23 cellular contexts compared by ENCODE assay signal in the genomic region with DNA sequence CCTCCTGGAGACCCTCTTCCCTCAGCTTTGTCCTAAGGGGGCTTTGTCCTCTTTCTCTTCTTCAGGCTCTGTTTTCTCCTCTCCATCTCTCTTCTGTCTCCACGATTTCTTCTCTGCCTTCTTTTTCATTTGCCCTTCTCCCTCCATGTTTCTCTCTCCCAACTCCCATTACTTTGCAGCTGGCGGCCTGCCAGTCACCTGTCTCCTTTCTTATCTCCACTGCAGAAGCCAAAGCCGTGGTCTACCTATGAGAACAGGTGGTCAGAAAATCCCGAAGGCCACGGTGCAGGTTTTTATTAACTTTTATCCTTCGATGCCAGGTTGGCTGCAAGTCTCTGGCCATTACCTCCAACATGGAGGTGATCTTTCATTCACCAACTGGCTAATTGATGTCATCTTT. TPM values are rescaled to one million over a fixed set of nuclear protein-coding genes. Genes with fewer than 3 reads are reported as not detected.
DNase-seq lines count a peak whose midpoint lies in the region; ATAC-seq and TF ChIP-seq lines count a peak whose summit lies in the region.
"Had no signal": no experiment of that assay in that cellular context is flagged by ENCODE, and none has a peak within 500 bp of the region (broad histone marks: within the 10 kb centered on the region; RNA-seq: fewer than 3 reads in every experiment).

No MANE protein-coding gene starts in this region.

- no peaks in the 10 kb centered on the region for H3K9me3 ChIP-seq in stomach
- H3K9me3 ChIP-seq: gastroesophageal sphincter, suprapubic skin, uterus had no signal

- H3K36me3 Mint-ChIP-seq in brain, result no peaks in the 10 kb centered on the region
- H3K36me3 Mint-ChIP-seq: CD4-positive, CD25-positive, alpha-beta regulatory T cell had no signal

- peak overlapping the region in 1 of 5 experiments; percentile 18 for H3K4me3 Mint-ChIP-seq in brain
- H3K4me3 Mint-ChIP-seq: activated T-helper 17 cell treated with anti-CD3 and anti-CD28 coated beads, Interleukin-2, amount 50 U/mL, for 72 hours; endodermal cell; T-helper 1 cell treated with Interleukin-12 subunit alpha and Interleukin-12 subunit beta and Interleukin-4 antibody, amounts not matched to agents 30 μg/mL and 1 μg/mL, for 36 hours had no signal

- H3K36me3 ChIP-seq in stomach, result no peaks in the 10 kb centered on the region
- H3K36me3 ChIP-seq: gastroesophageal sphincter, suprapubic skin, uterus had no signal

- H3K27ac ChIP-seq in stomach, result no peak overlapping the region
- H3K27ac ChIP-seq: coronary artery, gastroesophageal sphincter, suprapubic skin, uterus had no signal

- no peak for TF ChIP-seq EP300 in stomach (IDR thresholded peaks at IDR 0.05)

- TF ChIP-seq POLR2A in stomach (IDR thresholded peaks at IDR 0.05), result no peak

- no peaks in the 10 kb centered on the region for H3K27me3 Mint-ChIP-seq in brain

- H3K4me1 Mint-ChIP-seq in brain, result peaks cover 43% of the 10 kb centered on the region
- H3K4me1 Mint-ChIP-seq: activated T-helper 17 cell treated with anti-CD3 and anti-CD28 coated beads, Interleukin-2, amount 50 U/mL, for 72 hours had no signal

- H3K4me1 ChIP-seq in stomach, result peaks cover 8 to 13% (median 10%) of the 10 kb centered on the region in 4 donors
- H3K4me1 ChIP-seq: suprapubic skin, uterus had no signal

- H3K4me3 ChIP-seq in stomach, result no peak overlapping the region
- H3K4me3 ChIP-seq: coronary artery, gastroesophageal sphincter, suprapubic skin, uterus had no signal

- no peak for TF ChIP-seq CTCF in brain (conservative IDR thresholded peaks at IDR 0.05)
- no peak for TF ChIP-seq CTCF in stomach (IDR thresholded peaks at IDR 0.05)

- ATAC-seq in HG02938 (IDR thresholded peaks at IDR 0.05; ENCODE audit: unreplicated experiment) (no peak), GM21390 (IDR thresholded peaks at IDR 0.05; ENCODE audit: unreplicated experiment) (no peak)
- ATAC-seq: activated T-helper 17 cell treated with anti-CD3 and anti-CD28 coated beads, Interleukin-2, amount 50 U/mL, for 72 hours; gastroesophageal sphincter; HCT116 had no signal

- WGBS in stomach, 5 donors, result 20 to 35% (median 26%) methylated on average over 6 of the region's 6 CpGs

- H3K9me3 Mint-ChIP-seq in brain, result peaks cover 0 to 15% (median 0%) of the 10 kb centered on the region in 5 experiments
- H3K9me3 Mint-ChIP-seq: activated T-helper 17 cell treated with anti-CD3 and anti-CD28 coated beads, Interleukin-2, amount 50 U/mL, for 72 hours; endodermal cell; T-helper 1 cell treated with Interleukin-12 subunit alpha and Interleukin-12 subunit beta and Interleukin-4 antibody, amounts not matched to agents 30 μg/mL and 1 μg/mL, for 36 hours had no signal

- H3K27me3 ChIP-seq in stomach, result no peaks in the 10 kb centered on the region
- H3K27me3 ChIP-seq: suprapubic skin, uterus had no signal

- DNase-seq in NCI-H82 (lab: John Stamatoyannopoulos, UW) (peak; percentile 27), NCI-H82 treated with DMSO at 0.1 percent for 48 hours (lab: John Stamatoyannopoulos, UW; ENCODE audit: unreplicated experiment) (no peak), NCI-H1105 (lab: John Stamatoyannopoulos, UW) (peak; percentile 17), stomach (peak; percentile 41)
- DNase-seq: activated CD4-positive, alpha-beta T cell treated with anti-CD3 and anti-CD28 coated beads for 48 hours; CD4-positive, CD25-positive, alpha-beta regulatory T cell; DMS153; endodermal cell; MM.1S; NCI-H2081 treated with DMSO at 0.1 percent for 48 hours; uterus had no signal

- intact Hi-C loops in stomach (cut with DNase I; ENCODE audit: low total_unique reads), result no loop called here

- peak overlapping the region in 3 of 5 experiments; percentile 17 to 64 (median 21) for H3K27ac Mint-ChIP-seq in brain
- H3K27ac Mint-ChIP-seq: activated T-helper 17 cell treated with anti-CD3 and anti-CD28 coated beads, Interleukin-2, amount 50 U/mL, for 72 hours; endodermal cell; T-helper 1 cell treated with Interleukin-12 subunit alpha and Interleukin-12 subunit beta and Interleukin-4 antibody, amounts not matched to agents 30 μg/mL and 1 μg/mL, for 36 hours had no signal

RNA-seq across cellular contexts. Expression of a gene that starts 45.1 kb away (rescaled TPM):
- 6.1 TPM for polyA plus RNA-seq in brain (ENCODE audit: insufficient read depth, low read depth, low replicate concordance)
- total RNA-seq in stomach, result 10 to 100 TPM in 1 of 5 donors, 1 to 10 TPM in 2, not detected in 2; 1.0 to 19.3 (median 2.2) TPM
- polyA plus RNA-seq in stomach, result 1 to 10 TPM in 1 of 3 donors, under 1 TPM in 2; 0.31 to 1.5 (median 0.75) TPM
- total RNA-seq: activated T-helper 17 cell treated with anti-CD3 and anti-CD28 coated beads, Interleukin-2, amount 50 U/mL, for 72 hours; CD4-positive, CD25-positive, alpha-beta regulatory T cell had no signal
- polyA plus RNA-seq: CD4-positive, CD25-positive, alpha-beta regulatory T cell had no signal

RNA-seq across cellular contexts. Expression of a gene that starts 53.9 kb away (rescaled TPM):
- polyA plus RNA-seq in brain (ENCODE audit: insufficient read depth, low read depth, low replicate concordance), result 0.24 TPM
- total RNA-seq in stomach, result not detected
- polyA plus RNA-seq in stomach, result under 1 TPM in 1 of 3 donors, not detected in 2; 0.03 TPM
- total RNA-seq: CD4-positive, CD25-positive, alpha-beta regulatory T cell; liver; mononuclear cell; pulmonary artery endothelial cell; suprapubic skin had no signal
